Comparison of ENCODE assay signal across 1 cellular context in genomic region chr15:78322243-78322642, GRCh38.
A peak's percentile ranks its signal among the peaks of the same experiment; 100 is the strongest.
TF ChIP-seq lines count a peak whose summit lies in the region.

No MANE protein-coding gene starts in this region.

TF ChIP-seq in HEK293, 187 proteins besides CTCF, POLR2A, EP300 and RAD21 (continued from another document):
- TF ChIP-seq PATZ1 (tag by site-specific recombination; IDR thresholded peaks at IDR 0.05) = peak; percentile 82
- no peak for TF ChIP-seq ZNF626 (tag by site-specific recombination; IDR thresholded peaks at IDR 0.05)
- no peak for TF ChIP-seq BCL11B (tag by site-specific recombination; IDR thresholded peaks at IDR 0.05; ENCODE audit: low read depth)
- TF ChIP-seq ZBTB7A (tag by site-specific recombination; IDR thresholded peaks at IDR 0.05; ENCODE audit: low read depth) = no peak
- no peak for TF ChIP-seq ZNF514 (tag by site-specific recombination; IDR thresholded peaks at IDR 0.05)
- no peak for TF ChIP-seq ZBTB26 (tag by site-specific recombination; optimal IDR thresholded peaks at IDR 0.05)
- peak; percentile 81 for TF ChIP-seq ZBTB17 (tag by site-specific recombination; IDR thresholded peaks at IDR 0.05)
- no peak for TF ChIP-seq ZNF704 (tag by site-specific recombination; IDR thresholded peaks at IDR 0.05)
- no peak for TF ChIP-seq PRDM10 (tag by site-specific recombination; IDR thresholded peaks at IDR 0.05)
- TF ChIP-seq FEZF1 (tag by site-specific recombination; IDR thresholded peaks at IDR 0.05) = peak; percentile 44; the same call in 1 of the 2 replicates
- peak; percentile 48; the same call in 1 of the 2 replicates for TF ChIP-seq KLF10 (tag by site-specific recombination; IDR thresholded peaks at IDR 0.05)
- TF ChIP-seq SP7 (tag by site-specific recombination; IDR thresholded peaks at IDR 0.05) = peak; percentile 89
- TF ChIP-seq MYNN (tag by site-specific recombination; IDR thresholded peaks at IDR 0.05; ENCODE audit: borderline replicate concordance) = no peak
